Comparison of ENCODE assay signal across 14 cellular contexts in the genomic region with DNA sequence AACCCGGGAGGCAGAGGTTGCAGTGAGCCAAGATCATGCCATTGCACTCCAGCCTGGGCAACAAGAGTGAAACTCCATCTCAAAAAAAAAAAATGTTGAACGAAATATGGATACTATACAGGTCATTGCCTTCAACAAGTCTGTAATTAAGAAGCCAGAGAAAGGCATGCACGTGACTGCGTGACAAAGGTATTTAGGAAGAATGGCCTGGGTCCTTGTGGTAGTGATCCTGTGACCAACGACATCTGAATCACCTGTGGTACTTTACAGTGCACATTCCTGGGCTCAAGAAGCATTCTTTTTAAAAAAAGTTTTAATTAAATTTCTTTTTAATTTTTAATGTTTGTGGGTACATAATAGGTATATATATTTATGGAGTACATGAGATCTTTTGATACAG.
"Had no signal": no experiment of that assay in that cellular context is flagged by ENCODE, and none has a peak within 500 bp of the region (broad histone marks: within the 10 kb centered on the region; RNA-seq: fewer than 3 reads in every experiment).

No MANE protein-coding gene starts in this region.

- H3K27ac ChIP-seq: hepatocyte, right atrium auricular region had no signal

- H3K27ac Mint-ChIP-seq: mesothelial cell of epicardium, natural killer cell, type B pancreatic cell had no signal

- ATAC-seq: esophagus mucosa, natural killer cell had no signal

- H3K9me3 Mint-ChIP-seq: natural killer cell, neural crest cell had no signal

- H3K4me3 ChIP-seq: hepatocyte, right atrium auricular region, smooth muscle cell had no signal

- H3K36me3 Mint-ChIP-seq: mesothelial cell of epicardium, natural killer cell, type B pancreatic cell had no signal

- H2AFZ ChIP-seq: hepatocyte had no signal

- H3K4me2 ChIP-seq: hepatocyte, smooth muscle cell had no signal

- H3K9me3 ChIP-seq: right atrium auricular region had no signal

- H3K79me2 ChIP-seq: hepatocyte had no signal

- H3K4me1 ChIP-seq: right atrium auricular region had no signal

- H3K4me3 Mint-ChIP-seq: mesothelial cell of epicardium, natural killer cell, neural crest cell, type B pancreatic cell had no signal

- H3K36me3 ChIP-seq: right atrium auricular region had no signal

- DNase-seq: effector memory CD4-positive, alpha-beta T cell; head of caudate nucleus; mammary epithelial cell; natural killer cell; posterior cingulate gyrus; stimulated activated CD4-positive, alpha-beta T cell treated with anti-CD3 and anti-CD28 coated beads, Interleukin-2, amount 100 ng/mL, for 48 hours; stimulated activated naive CD4-positive, alpha-beta T cell treated with Interleukin-2 at 50 U/mL for 16 hours had no signal

- H3K27me3 ChIP-seq: hepatocyte, right atrium auricular region had no signal
